8 cellular contexts compared by ENCODE assay signal in genomic region chr18:9474983-9475642, GRCh38. TPM values are rescaled to one million over a fixed set of nuclear protein-coding genes. Genes with fewer than 3 reads are reported as not detected.
DNase-seq lines count a peak whose midpoint lies in the region; ATAC-seq and TF ChIP-seq lines count a peak whose summit lies in the region.

Gene RALBP1 (plus strand): TSS chr18:9475513. CDS start chr18:9513046, 37,533 bp downstream.

- H3K4me3 Mint-ChIP-seq in CD4-positive, alpha-beta T cell: peak within 1 kb of the TSS; percentile 98
- peak within 1 kb of the TSS; percentile 90 for H3K4me3 Mint-ChIP-seq in activated CD8-positive, alpha-beta T cell treated with anti-CD3 and anti-CD28 coated beads for 36 hours

- H3K27ac Mint-ChIP-seq in CD4-positive, alpha-beta T cell: peak within 1 kb of the TSS; percentile 92
- peak within 1 kb of the TSS; percentile 94 for H3K27ac Mint-ChIP-seq in activated CD8-positive, alpha-beta T cell treated with anti-CD3 and anti-CD28 coated beads for 36 hours

- H3K27ac ChIP-seq in CD4-positive, alpha-beta T cell (ENCODE audit: low read depth, low read length): peak within 1 kb of the TSS; percentile 59
- H3K27ac ChIP-seq in duodenal mucosa (ENCODE audit: low read depth, low read length) (peak within 1 kb of the TSS; percentile 98), right lobe of liver (peak within 1 kb of the TSS; percentile 73 to 93 (median 75))

- intact Hi-C loops in CD4-positive, alpha-beta T cell (cut with DNase I, micrococcal nuclease): loop anchor here (1.0 to 10.0 kb wide), 8 partner anchors 42 to 1050 kb away; partner anchors contain the start of genes TWSG1 (in 2 of the 2), MTCL1 (in 1 of the 2), NAPG (in 1 of the 2) and NDUFV2 (in 1 of the 2)
- intact Hi-C loops in activated CD8-positive, alpha-beta T cell treated with anti-CD3 and anti-CD28 coated beads for 36 hours (cut with micrococcal nuclease): no loop called here
- intact Hi-C loops in right lobe of liver (cut with DNase I): no loop called here

- H3K27me3 Mint-ChIP-seq in CD4-positive, alpha-beta T cell: peaks cover 4% of the 10 kb centered on the region
- H3K27me3 Mint-ChIP-seq in activated CD8-positive, alpha-beta T cell treated with anti-CD3 and anti-CD28 coated beads for 36 hours: peaks cover 3% of the 10 kb centered on the region

- no peak for TF ChIP-seq CTCF in CD4-positive, alpha-beta T cell (IDR thresholded peaks at IDR 0.05)
- no peak for TF ChIP-seq CTCF in activated CD8-positive, alpha-beta T cell treated with anti-CD3 and anti-CD28 coated beads for 36 hours (IDR thresholded peaks at IDR 0.05)
- TF ChIP-seq CTCF in right lobe of liver (IDR thresholded peaks at IDR 0.05): peak in 2 of 4 donors; percentile 14 to 15

- H3K36me3 Mint-ChIP-seq in CD4-positive, alpha-beta T cell (ENCODE audit: low read depth): peaks cover 36% of the 10 kb centered on the region
- peaks cover 14% of the 10 kb centered on the region for H3K36me3 Mint-ChIP-seq in activated CD8-positive, alpha-beta T cell treated with anti-CD3 and anti-CD28 coated beads for 36 hours (ENCODE audit: low read depth)

- TF ChIP-seq POLR2A in right lobe of liver (IDR thresholded peaks at IDR 0.05): peak; percentile 79

- peaks cover 33% of the 10 kb centered on the region for H3K4me1 Mint-ChIP-seq in CD4-positive, alpha-beta T cell (ENCODE audit: low read depth)
- H3K4me1 Mint-ChIP-seq in activated CD8-positive, alpha-beta T cell treated with anti-CD3 and anti-CD28 coated beads for 36 hours (ENCODE audit: low read depth): peaks cover 11% of the 10 kb centered on the region

- H3K27me3 ChIP-seq in CD4-positive, alpha-beta T cell (ENCODE audit: control insufficient read depth, insufficient read depth, low read length): no peaks in the 10 kb centered on the region
- H3K27me3 ChIP-seq in duodenal mucosa (ENCODE audit: control insufficient read depth in 1 of 2, insufficient read depth in 2 of 2, low read length in 2 of 2): no peaks in the 10 kb centered on the region
- no peaks in the 10 kb centered on the region for H3K27me3 ChIP-seq in right lobe of liver

- H3K36me3 ChIP-seq in duodenal mucosa (ENCODE audit: control insufficient read depth in 1 of 2, insufficient read depth in 2 of 2, low read length in 2 of 2) (peaks cover 0 to 5% of the 10 kb centered on the region in 2 donors), right lobe of liver (no peaks in the 10 kb centered on the region)

- peak within 1 kb of the TSS; percentile 91 to 95 for H3K9ac ChIP-seq in duodenal mucosa (ENCODE audit: low read depth in 1 of 2, low read length in 2 of 2)

- H3K4me1 ChIP-seq in duodenal mucosa (ENCODE audit: control insufficient read depth in 1 of 2, insufficient read depth in 2 of 2, low read length in 2 of 2) (peaks cover 6 to 8% of the 10 kb centered on the region in 2 donors), right lobe of liver (peaks cover 0 to 4% (median 0%) of the 10 kb centered on the region in 4 donors)

- peak; percentile 98 for ATAC-seq in CD4-positive, alpha-beta T cell (ENCODE audit: poor library complexity)
- ATAC-seq in GM19452 (IDR thresholded peaks at IDR 0.05; ENCODE audit: unreplicated experiment) (peak; percentile 93), right lobe of liver (peak; percentile 97 to 98 (median 98))
- peak; percentile 98 for ATAC-seq in activated CD8-positive, alpha-beta T cell treated with anti-CD3 and anti-CD28 coated beads for 36 hours

- no peaks in the 10 kb centered on the region for H3K9me3 Mint-ChIP-seq in CD4-positive, alpha-beta T cell
- H3K9me3 Mint-ChIP-seq in activated CD8-positive, alpha-beta T cell treated with anti-CD3 and anti-CD28 coated beads for 36 hours: no peaks in the 10 kb centered on the region

- no peaks in the 10 kb centered on the region for H3K9me3 ChIP-seq in CD4-positive, alpha-beta T cell (ENCODE audit: control insufficient read depth, low read length)
- no peaks in the 10 kb centered on the region for H3K9me3 ChIP-seq in duodenal mucosa (ENCODE audit: control insufficient read depth in 1 of 2, low read length in 2 of 2)
- H3K9me3 ChIP-seq in right lobe of liver: no peaks in the 10 kb centered on the region

- POLR2A ChIA-PET in CD4-positive, alpha-beta T cell (lab: Charles Lee): interaction anchor here (1.1 to 2.0 kb wide), 4 partner anchors 11 to 439 kb away, joined by 3 to 10 read pairs (median 4); partner anchors contain the start of genes TWSG1 and VAPA
- POLR2A ChIA-PET in activated CD8-positive, alpha-beta T cell treated with anti-CD3 and anti-CD28 coated beads for 36 hours (lab: Charles Lee): interaction anchor here (1.2 to 1.4 kb wide), 3 partner anchors 10 to 365 kb away, joined by 3 to 5 read pairs (median 3); no protein-coding TSS in a partner anchor

- peak within 1 kb of the TSS; percentile 91 to 97 for H3K4me3 ChIP-seq in duodenal mucosa (ENCODE audit: low read depth in 1 of 2, low read length in 2 of 2)
- H3K4me3 ChIP-seq in right lobe of liver: peak within 1 kb of the TSS; percentile 65 to 78 (median 67)

- CTCF ChIA-PET in CD4-positive, alpha-beta T cell (lab: Charles Lee): interaction anchor here (1.0 kb wide), 1 partner anchor 141 kb away, joined by 3 read pairs; the partner anchor contains the start of gene TWSG1
- CTCF ChIA-PET in activated CD8-positive, alpha-beta T cell treated with anti-CD3 and anti-CD28 coated beads for 36 hours (lab: Charles Lee): interaction anchor here (0.7 to 2.3 kb wide), 2 partner anchors 12 to 42 kb away, joined by 3 to 6 read pairs; no protein-coding TSS in a partner anchor

- peak; percentile 93 to 98 (median 96) for DNase-seq in CD4-positive, alpha-beta T cell
- DNase-seq in HK-2 (ENCODE audit: unreplicated experiment): peak; percentile 98
- DNase-seq in NCI-H82 treated with DMSO at 0.1 percent for 48 hours (lab: John Stamatoyannopoulos, UW; ENCODE audit: unreplicated experiment): peak; percentile 92
- DNase-seq in activated CD8-positive, alpha-beta T cell treated with anti-CD3 and anti-CD28 coated beads for 36 hours: peak; percentile 99
- peak; percentile 100 for DNase-seq in right lobe of liver
- DNase-seq in stimulated activated CD4-positive, alpha-beta T cell treated with anti-CD3 and anti-CD28 coated beads, Interleukin-4, amount 100 ng/mL, for 4 hours: peak; percentile 96 to 98

- 0% methylated on average over 14 of the region's 69 CpGs for WGBS in right lobe of liver (ENCODE audit: insufficient coverage, low coverage, low lambda C conversion rate, missing lambda C conversion rate)

RNA-seq across cellular contexts. Expression of gene RALBP1, which starts in this region (rescaled TPM):
- total RNA-seq in CD4-positive, alpha-beta T cell: 1 to 10 TPM; 6.5 to 7.8 TPM
- 10 to 100 TPM; 47.8 to 50.2 TPM for total RNA-seq in activated CD8-positive, alpha-beta T cell treated with anti-CD3 and anti-CD28 coated beads for 36 hours
- total RNA-seq in right lobe of liver: 10 to 100 TPM; 16.3 to 35.9 (median 21.5) TPM

Comparison
In these comparisons a context has a peak if more than half of its experiments do, and no peak if none do; other contexts are left out.
1. Peak in every context shown above with its lines: DNase-seq, ATAC-seq, H3K4me3 ChIP-seq and H3K27ac ChIP-seq.
2. intact Hi-C loops: an anchor here in CD4-positive, alpha-beta T cell (1.0 to 10.0 kb wide); none called in activated CD8-positive, alpha-beta T cell treated with anti-CD3 and anti-CD28 coated beads for 36 hours and right lobe of liver.